Comparison of ENCODE assay signal across 8 cellular contexts in genomic region chr21:33267250-33267649, GRCh38.
DNase-seq lines count a peak whose midpoint lies in the region; ATAC-seq and TF ChIP-seq lines count a peak whose summit lies in the region.

No MANE protein-coding gene starts in this region.

- H3K79me2 ChIP-seq in OCI-LY3 (ENCODE audit: low read length) (peaks cover 12% of the 10 kb centered on the region), parathyroid adenoma (no peaks in the 10 kb centered on the region)

- H3K36me3 ChIP-seq in OCI-LY3 (replicated peaks; ENCODE audit: low read depth, low read length) (peaks cover 22% of the 10 kb centered on the region), endocrine pancreas (ENCODE audit: control insufficient read depth, insufficient read depth, low read length) (no peaks in the 10 kb centered on the region), parathyroid adenoma (ENCODE audit: control insufficient read depth, insufficient read depth, low read length) (no peaks in the 10 kb centered on the region)

- TF ChIP-seq CTCF in OCI-LY3 (IDR thresholded peaks at IDR 0.05; ENCODE audit: low read depth, low read length) = no peak
- TF ChIP-seq CTCF in parathyroid adenoma (IDR thresholded peaks at IDR 0.05) = no peak

- H3K4me1 ChIP-seq in OCI-LY3 (ENCODE audit: low read length) = peaks cover 35% of the 10 kb centered on the region
- H3K4me1 ChIP-seq in endocrine pancreas (ENCODE audit: control insufficient read depth, insufficient read depth, low read length) = no peaks in the 10 kb centered on the region
- peaks cover 2% of the 10 kb centered on the region for H3K4me1 ChIP-seq in parathyroid adenoma

- no peak for ATAC-seq in GM21723 (IDR thresholded peaks at IDR 0.05; ENCODE audit: unreplicated experiment)

- peak; percentile 1 for DNase-seq in DMS114 treated with DMSO at 0.1 percent for 48 hours (lab: John Stamatoyannopoulos, UW; ENCODE audit: unreplicated experiment)
- DNase-seq in activated CD4-positive, CD25-positive, alpha-beta regulatory T cell (lab: John Stamatoyannopoulos, UW) = no peak
- no peak for DNase-seq in erythroblast (lab: John Stamatoyannopoulos, UW)
- no peak for DNase-seq in stimulated activated CD8-positive, alpha-beta memory T cell treated with anti-CD3 and anti-CD28 coated beads, Interleukin-4, amount 100 ng/mL, for 48 hours

- H3K27ac ChIP-seq in OCI-LY3 (ENCODE audit: low read length) = peak overlapping the region; percentile 56
- peak overlapping the region; percentile 64 for H3K27ac ChIP-seq in parathyroid adenoma

- peak overlapping the region; percentile 87 for H3K4me2 ChIP-seq in OCI-LY3 (ENCODE audit: low read length)
- H3K4me2 ChIP-seq in parathyroid adenoma (ENCODE audit: low read length) = peak overlapping the region; percentile 80

- H3K9ac ChIP-seq in OCI-LY3 (ENCODE audit: low read length) (peak overlapping the region; percentile 76), endocrine pancreas (ENCODE audit: control insufficient read depth, insufficient read depth, low read length) (no peak overlapping the region), parathyroid adenoma (no peak overlapping the region)

- H3K4me3 ChIP-seq in OCI-LY3 (ENCODE audit: low read length) (peak overlapping the region; percentile 78), endocrine pancreas (ENCODE audit: control insufficient read depth, insufficient read depth, low read length) (peak overlapping the region; percentile 15), parathyroid adenoma (ENCODE audit: low read depth, low read length) (peak overlapping the region; percentile 51)

- H3K27me3 ChIP-seq in OCI-LY3 (ENCODE audit: low read depth, low read length) = no peaks in the 10 kb centered on the region
- H3K27me3 ChIP-seq in endocrine pancreas (ENCODE audit: control insufficient read depth, insufficient read depth, low read length) = no peaks in the 10 kb centered on the region
- H3K27me3 ChIP-seq in parathyroid adenoma (ENCODE audit: control insufficient read depth, insufficient read depth, low read length) = no peaks in the 10 kb centered on the region

- TF ChIP-seq POLR2A in erythroblast (IDR thresholded peaks at IDR 0.05; ENCODE audit: low read length) = no peak

- H4K20me1 ChIP-seq in OCI-LY3 (ENCODE audit: insufficient read depth, low read length) = peaks cover 9% of the 10 kb centered on the region; the same call in 1 of the 2 replicates

- H2AFZ ChIP-seq in OCI-LY3 (ENCODE audit: low read depth, low read length) (no peak overlapping the region), parathyroid adenoma (no peak overlapping the region)

- H3K9me3 ChIP-seq in OCI-LY3 (ENCODE audit: insufficient read depth, low read length) = no peaks in the 10 kb centered on the region
- H3K9me3 ChIP-seq in endocrine pancreas (ENCODE audit: control insufficient read depth, low read length) = no peaks in the 10 kb centered on the region
- no peaks in the 10 kb centered on the region for H3K9me3 ChIP-seq in parathyroid adenoma (ENCODE audit: control insufficient read depth, low read length)

Comparison
In these comparisons a context has a peak if more than half of its experiments do, and no peak if none do; other contexts are left out.
1. H3K4me3 ChIP-seq: peak in every context shown above with its lines; median percentile 78 in OCI-LY3; 51 in parathyroid adenoma; 15 in endocrine pancreas.